In the genomic region with DNA sequence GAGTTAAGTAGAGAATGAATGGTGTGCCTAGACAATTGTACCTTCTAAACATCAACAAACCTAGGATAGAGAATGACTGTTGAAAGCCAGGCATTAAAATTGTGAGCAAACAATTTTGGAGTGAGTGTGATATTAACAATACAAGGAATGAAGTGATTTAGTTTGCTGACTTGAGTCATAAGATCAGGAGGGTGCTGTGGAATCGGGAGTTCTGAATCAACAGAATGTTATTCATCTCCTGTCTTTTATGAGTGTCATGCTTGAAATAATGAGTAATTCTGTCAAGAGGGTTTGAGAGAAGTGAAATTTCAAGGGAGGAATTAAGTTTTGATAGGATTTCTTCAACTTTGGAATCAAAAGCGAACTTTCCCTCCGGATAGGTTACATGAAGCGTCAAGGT, we compare ENCODE assay signal across 14 cellular contexts.
DNase-seq lines count a peak whose midpoint lies in the region; ATAC-seq and TF ChIP-seq lines count a peak whose summit lies in the region.
"Had no signal": no experiment of that assay in that cellular context is flagged by ENCODE, and none has a peak within 500 bp of the region (broad histone marks: within the 10 kb centered on the region; RNA-seq: fewer than 3 reads in every experiment).

No MANE protein-coding gene starts in this region.

- no peaks in the 10 kb centered on the region for H3K27me3 Mint-ChIP-seq in osteocyte (ENCODE audit: unreplicated experiment)

- DNase-seq in DMS53 treated with DMSO at 0.1 percent for 48 hours (lab: John Stamatoyannopoulos, UW; ENCODE audit: unreplicated experiment) (peak; percentile 60), RKO (ENCODE audit: low spot score) (peak; percentile 76), epithelial cell of proximal tubule (ENCODE audit: low read depth) (peak; percentile 63), osteocyte (ENCODE audit: extremely low spot score, unreplicated experiment) (no peak), GM19240 (ENCODE audit: insufficient read length, low spot score) (no peak)
- DNase-seq: activated naive CD4-positive, alpha-beta T cell treated with Interleukin-2 at 50 U/mL for 16 hours; Caco-2; foreskin melanocyte; MV-4-11; Peyer's patch had no signal

- peaks cover 10% of the 10 kb centered on the region for H3K4me1 Mint-ChIP-seq in osteocyte (ENCODE audit: unreplicated experiment)
- H3K4me1 Mint-ChIP-seq: nephron had no signal

- TF ChIP-seq CTCF in epithelial cell of proximal tubule (conservative IDR thresholded peaks at IDR 0.05; ENCODE audit: low read depth, low read length) (no peak), osteocyte (IDR thresholded peaks at IDR 0.05) (no peak)

- H3K4me3 Mint-ChIP-seq in osteocyte (ENCODE audit: unreplicated experiment) = no peak overlapping the region
- H3K4me3 Mint-ChIP-seq: nephron had no signal

- ATAC-seq in HG02870 (IDR thresholded peaks at IDR 0.05; ENCODE audit: unreplicated experiment) = no peak
- no peak for ATAC-seq in GM19023 (IDR thresholded peaks at IDR 0.05; ENCODE audit: unreplicated experiment)
- no peak for ATAC-seq in GM18861 (IDR thresholded peaks at IDR 0.05; ENCODE audit: unreplicated experiment)

- peak overlapping the region; percentile 27 for H3K27ac Mint-ChIP-seq in osteocyte (ENCODE audit: unreplicated experiment)
- H3K27ac Mint-ChIP-seq: nephron had no signal

- peaks cover 7% of the 10 kb centered on the region for H3K9me3 Mint-ChIP-seq in osteocyte (ENCODE audit: unreplicated experiment)

- peaks cover 1% of the 10 kb centered on the region for H3K36me3 Mint-ChIP-seq in osteocyte (ENCODE audit: unreplicated experiment)

- H3K4me3 ChIP-seq in epithelial cell of proximal tubule (ENCODE audit: low read depth, low read length) = no peak overlapping the region
- H3K4me3 ChIP-seq: Peyer's patch had no signal

Comparison
In these comparisons a context has a peak if more than half of its experiments do, and no peak if none do; other contexts are left out.
1. DNase-seq: peak in DMS53 treated with DMSO at 0.1 percent for 48 hours (single experiment), RKO (single experiment) and epithelial cell of proximal tubule (single experiment); none in osteocyte (single experiment) and GM19240 (single experiment).